9 cellular contexts compared by ENCODE assay signal in the genomic region with DNA sequence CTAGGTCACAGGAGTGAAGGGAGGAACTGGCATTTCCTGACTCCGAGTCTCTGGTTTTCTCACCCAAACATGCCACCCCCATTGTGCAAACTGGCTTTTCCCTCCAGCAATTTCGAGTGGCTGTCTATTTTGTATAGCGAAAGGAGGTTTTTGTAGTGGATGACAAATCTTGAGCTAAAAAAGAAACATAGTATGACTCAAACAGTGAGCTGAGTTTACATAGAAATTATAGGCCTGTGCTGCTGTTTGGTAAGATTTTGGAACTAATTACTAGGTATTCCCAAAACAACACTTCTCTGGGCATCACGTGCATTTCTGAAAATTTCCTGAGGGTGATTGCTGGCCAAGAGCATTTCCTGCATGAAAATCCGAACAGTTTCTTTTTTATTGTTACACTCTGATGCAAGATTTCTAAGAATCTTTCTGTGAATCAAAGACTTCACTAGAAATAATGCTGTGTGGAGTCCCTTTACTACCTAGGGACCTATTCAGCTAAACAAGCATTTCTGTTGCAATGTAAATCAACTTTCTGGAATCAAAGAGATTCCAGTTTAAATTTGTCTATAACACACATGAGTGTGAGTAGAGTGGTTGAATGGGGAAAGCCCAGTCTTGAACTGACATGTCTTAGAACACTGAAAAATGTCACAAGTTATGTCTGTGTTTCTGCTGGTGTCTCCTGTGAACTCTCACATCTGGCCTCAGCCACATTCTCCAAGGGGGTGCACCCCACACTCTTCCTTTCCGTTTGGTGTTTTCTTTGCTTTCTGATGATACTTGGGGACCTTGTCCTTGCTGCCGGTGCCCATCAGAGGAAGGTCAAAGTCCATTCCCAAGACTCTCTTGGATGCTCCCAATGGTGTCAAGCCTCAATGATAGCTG. TPM values are rescaled to one million over a fixed set of nuclear protein-coding genes. Genes with fewer than 3 reads are reported as not detected.
DNase-seq lines count a peak whose midpoint lies in the region; ATAC-seq, FAIRE-seq and TF ChIP-seq lines count a peak whose summit lies in the region.
"Had no signal": no experiment of that assay in that cellular context is flagged by ENCODE, and none has a peak within 500 bp of the region (broad histone marks: within the 10 kb centered on the region; RNA-seq: fewer than 3 reads in every experiment).

No MANE protein-coding gene starts in this region.

- ATAC-seq in GM18909 (IDR thresholded peaks at IDR 0.05; ENCODE audit: poor library complexity, unreplicated experiment) (peak; percentile 73), HG02870 (IDR thresholded peaks at IDR 0.05; ENCODE audit: unreplicated experiment) (peak; percentile 72), GM12878 (peak; percentile 86)

- BruUV-seq in GM12878 (replicated peaks; lab: Mats Ljungman, UMichigan), result TSS peak; percentile 72

- H3K4me3 ChIP-seq in GM12878, result peak overlapping the region; percentile 12; the same call in 1 of the 2 replicates

- RAD21 ChIA-PET in GM12878 (lab: Charles Lee; ENCODE audit: unreplicated experiment), result interaction anchor here (0.7 to 4.1 kb wide), 12 partner anchors 15 to 127 kb away, joined by 3 to 59 read pairs (median 4); a partner anchor contains a TSS

- in situ Hi-C loops in GM12878 (cut with MboI), result no loop called here

- DNase-seq in GM12878 (ENCODE audit: low read depth, low spot score) (peak; percentile 82), NCI-H1436 (lab: John Stamatoyannopoulos, UW) (no peak), NCI-H1092 (lab: John Stamatoyannopoulos, UW) (no peak), NCI-H1105 (lab: John Stamatoyannopoulos, UW) (no peak)
- peak; percentile 7 to 43 for DNase-seq in stimulated activated CD4-positive, alpha-beta T cell treated with anti-CD3 and anti-CD28 coated beads, Interleukin-4, amount 100 ng/mL, for 48 hours (ENCODE audit: low read depth in 2 of 2)
- no peak for DNase-seq in effector CD4-positive, alpha-beta T cell

- CTCF ChIA-PET in GM12878 (lab: Yijun Ruan, JAX), result interaction anchor here (0.6 to 1.9 kb wide), 10 partner anchors 10 to 160 kb away, joined by 3 to 7 read pairs (median 3); a partner anchor contains a TSS

- peak; percentile 6; the same call in 1 of the 2 replicates for TF ChIP-seq RAD21 in GM12878 (IDR thresholded peaks at IDR 0.05; ENCODE audit: insufficient read depth, low read depth, low read length)

- SMC1A ChIA-PET in GM12878 (lab: Charles Lee; ENCODE audit: uncharacterized antibody, unreplicated experiment), result interaction anchor here (0.7 to 5.9 kb wide), 20 partner anchors 9 to 127 kb away, joined by 3 to 54 read pairs (median 4); a partner anchor contains a TSS

- peak overlapping the region; percentile 72 for H3K4me2 ChIP-seq in GM12878 (ENCODE audit: control insufficient read depth, insufficient read depth)

- H2AFZ ChIP-seq in GM12878 (ENCODE audit: control insufficient read depth, low read depth, low read length), result peak overlapping the region; percentile 46

- H3K4me1 ChIP-seq in GM12878 (ENCODE audit: control insufficient read depth, insufficient read depth, low read length), result peaks cover 14% of the 10 kb centered on the region

- H3K36me3 ChIP-seq in GM12878 (ENCODE audit: control insufficient read depth in 2 of 2, insufficient read depth in 2 of 2, low read length in 1 of 2), result no peaks in the 10 kb centered on the region; a peak in 1 of 4 replicates

- H3K9ac ChIP-seq in GM12878 (ENCODE audit: control insufficient read depth, insufficient read depth, low read length), result peak overlapping the region; percentile 33

- H4K20me1 ChIP-seq in GM12878 (ENCODE audit: control insufficient read depth, insufficient read depth), result no peaks in the 10 kb centered on the region

- H3K27me3 ChIP-seq in GM12878 (replicated peaks in 1 of 2; ENCODE audit: control insufficient read depth in 2 of 2, insufficient read depth in 2 of 2, low read length in 1 of 2), result no peaks in the 10 kb centered on the region

- TF ChIP-seq EP300 in GM12878 (IDR thresholded peaks at IDR 0.05; ENCODE audit: borderline replicate concordance in 1 of 2, control insufficient read depth in 1 of 2, low read depth in 2 of 2, low read length in 2 of 2), result peak; percentile 77 to 84; a peak in 3 of 4 replicates

- peak overlapping the region; percentile 90 for H3K27ac ChIP-seq in GM12878 (ENCODE audit: control insufficient read depth, insufficient read depth)
- H3K27ac ChIP-seq: epithelial cell of prostate had no signal

- under 1% methylated on average over 7 of the region's 7 CpGs for WGBS in GM12878 (ENCODE audit: insufficient coverage, insufficient replicate concordance, low lambda C conversion rate, missing lambda C conversion rate)

- intact Hi-C loops in GM12878 (cut with micrococcal nuclease; ENCODE audit: unreplicated experiment), result loop anchor here (1.0 to 2.0 kb wide), 3 partner anchors 33 to 98 kb away; a partner anchor contains a TSS

- POLR2A ChIA-PET in GM12878 (lab: Charles Lee), result interaction anchor here (0.7 to 3.9 kb wide), 7 partner anchors 15 to 123 kb away, joined by 3 to 32 read pairs (median 5); a partner anchor contains a TSS

- H3K79me2 ChIP-seq in GM12878 (ENCODE audit: control insufficient read depth, insufficient read depth, low read length), result no peaks in the 10 kb centered on the region

- TF ChIP-seq POLR2A in GM12878 (IDR thresholded peaks at IDR 0.05; ENCODE audit: low read depth, low read length), result no peak

- no peak for TF ChIP-seq CTCF in GM12878 (IDR thresholded peaks at IDR 0.05 in 2 of 3, conservative IDR thresholded peaks at IDR 0.05 in 1 of 3; ENCODE audit: control insufficient read depth in 2 of 3, extremely low read depth in 1 of 3, insufficient read depth in 1 of 3, low read depth in 3 of 3, low read length in 3 of 3)

- no peaks in the 10 kb centered on the region for H3K9me3 ChIP-seq in GM12878 (replicated peaks; ENCODE audit: control insufficient read depth, insufficient read depth, low read length)

- FAIRE-seq in GM12878 (lab: Jason Lieb, UNC), result peak; percentile 64

TF ChIP-seq in GM12878, 131 proteins besides CTCF, POLR2A, EP300 and RAD21 (continues in another document):
- TF ChIP-seq NR2C1 (IDR thresholded peaks at IDR 0.05) (no peak), MTA2 (IDR thresholded peaks at IDR 0.05; ENCODE audit: low read depth) (peak; percentile 78; the same call in 1 of the 2 replicates), STAT1 (conservative IDR thresholded peaks at IDR 0.05) (no peak), SRF (IDR thresholded peaks at IDR 0.05; ENCODE audit: low read depth in 2 of 2, low read length in 2 of 2) (0 out of 4 replicates have a peak, but pooled peaks of 1 of the 2 experiments have one; percentile 6), NFIC (IDR thresholded peaks at IDR 0.05; ENCODE audit: low read depth, low read length) (peak; percentile 91), BHLHE40 (IDR thresholded peaks at IDR 0.05; ENCODE audit: borderline replicate concordance in 1 of 2, low read depth in 2 of 2, low read length in 1 of 2) (peak; percentile 77 to 92; a peak in 3 of 4 replicates), SMARCA5 (IDR thresholded peaks at IDR 0.05) (peak; percentile 27; the same call in 1 of the 2 replicates), HDAC2 (IDR thresholded peaks at IDR 0.05) (no peak), DPF2 (IDR thresholded peaks at IDR 0.05) (peak; percentile 61; the same call in 1 of the 2 replicates), NFXL1 (IDR thresholded peaks at IDR 0.05; ENCODE audit: borderline replicate concordance) (no peak)
- TF ChIP-seq, protein P1, sequence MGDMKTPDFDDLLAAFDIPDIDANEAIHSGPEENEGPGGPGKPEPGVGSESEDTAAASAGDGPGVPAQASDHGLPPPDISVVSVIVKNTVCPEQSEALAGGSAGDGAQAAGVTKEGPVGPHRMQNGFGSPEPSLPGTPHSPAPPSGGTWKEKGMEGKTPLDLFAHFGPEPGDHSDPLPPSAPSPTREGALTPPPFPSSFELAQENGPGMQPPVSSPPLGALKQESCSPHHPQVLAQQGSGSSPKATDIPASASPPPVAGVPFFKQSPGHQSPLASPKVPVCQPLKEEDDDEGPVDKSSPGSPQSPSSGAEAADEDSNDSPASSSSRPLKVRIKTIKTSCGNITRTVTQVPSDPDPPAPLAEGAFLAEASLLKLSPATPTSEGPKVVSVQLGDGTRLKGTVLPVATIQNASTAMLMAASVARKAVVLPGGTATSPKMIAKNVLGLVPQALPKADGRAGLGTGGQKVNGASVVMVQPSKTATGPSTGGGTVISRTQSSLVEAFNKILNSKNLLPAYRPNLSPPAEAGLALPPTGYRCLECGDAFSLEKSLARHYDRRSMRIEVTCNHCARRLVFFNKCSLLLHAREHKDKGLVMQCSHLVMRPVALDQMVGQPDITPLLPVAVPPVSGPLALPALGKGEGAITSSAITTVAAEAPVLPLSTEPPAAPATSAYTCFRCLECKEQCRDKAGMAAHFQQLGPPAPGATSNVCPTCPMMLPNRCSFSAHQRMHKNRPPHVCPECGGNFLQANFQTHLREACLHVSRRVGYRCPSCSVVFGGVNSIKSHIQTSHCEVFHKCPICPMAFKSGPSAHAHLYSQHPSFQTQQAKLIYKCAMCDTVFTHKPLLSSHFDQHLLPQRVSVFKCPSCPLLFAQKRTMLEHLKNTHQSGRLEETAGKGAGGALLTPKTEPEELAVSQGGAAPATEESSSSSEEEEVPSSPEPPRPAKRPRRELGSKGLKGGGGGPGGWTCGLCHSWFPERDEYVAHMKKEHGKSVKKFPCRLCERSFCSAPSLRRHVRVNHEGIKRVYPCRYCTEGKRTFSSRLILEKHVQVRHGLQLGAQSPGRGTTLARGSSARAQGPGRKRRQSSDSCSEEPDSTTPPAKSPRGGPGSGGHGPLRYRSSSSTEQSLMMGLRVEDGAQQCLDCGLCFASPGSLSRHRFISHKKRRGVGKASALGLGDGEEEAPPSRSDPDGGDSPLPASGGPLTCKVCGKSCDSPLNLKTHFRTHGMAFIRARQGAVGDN (IDR thresholded peaks at IDR 0.05), result peak; percentile 36; the same call in 1 of the 2 replicates

RNA-seq across cellular contexts. Expression of a gene that starts 33.3 kb away (rescaled TPM):
- 289 and 314 TPM in 2 replicates for total RNA-seq in GM12878 (2013; cell fraction: nucleolus; rRNA removed)
- total RNA-seq in GM12878 (2014; rRNA removed) (54.7 and 57.5 TPM in 2 replicates), GM12878 (2014; rRNA removed; fragmentation: Illumina TruSeq; extraction: Trizol) (44.1 and 46.1 TPM in 2 replicates), GM12878 (2021) (94.7 and 96.7 TPM in 2 replicates)
- 14.1 TPM for polyA plus RNA-seq in GM12878 (2011; ENCODE audit: low read depth)
- polyA plus RNA-seq in GM12878 (2011; rRNA removed) (31.4 and 41.3 TPM in 2 replicates), GM12878 (2014; fragmentation: Illumina TruSeq; extraction: Trizol) (43.6 and 48.4 TPM in 2 replicates), GM12878 (2014; fragmentation: Nextera tagmentation; extraction: Ambion mirVana) (10 to 100 TPM in 1 of 2 experiments, 1 to 10 TPM in 1; 8.2 to 10.4 TPM), GM12878 (2014; rRNA removed) (48.2 and 56.5 TPM in 2 replicates), GM12878 (2016; fragmentation: Nextera tagmentation; extraction: Ambion mirVana) (10 to 100 TPM; 55.5 to 56.0 TPM)
- 22.3 and 23.6 TPM in 2 replicates for polyA plus RNA-seq in GM12878 (2011; cell fraction: cytosol; rRNA removed)
- 127 and 131 TPM in 2 replicates for polyA plus RNA-seq in GM12878 (2011; cell fraction: nucleus; rRNA removed)
- polyA plus RNA-seq in GM12878 (2012), result 24.5 and 32.2 TPM in 2 replicates
- polyA minus RNA-seq in GM12878 (2011; rRNA and poly(A)+ RNA removed), result 88.0 and 110 TPM in 2 replicates
- polyA minus RNA-seq in GM12878 (2011; cell fraction: cytosol; rRNA and poly(A)+ RNA removed), result 13.4 and 14.3 TPM in 2 replicates
- 88.4 and 117 TPM in 2 replicates for polyA minus RNA-seq in GM12878 (2011; cell fraction: nucleus; rRNA and poly(A)+ RNA removed)

Comparison
In these comparisons a context has a peak if more than half of its experiments do, and no peak if none do; other contexts are left out.
1. DNase-seq: peak in GM12878 (single experiment) and stimulated activated CD4-positive, alpha-beta T cell treated with anti-CD3 and anti-CD28 coated beads, Interleukin-4, amount 100 ng/mL, for 48 hours (2 of 2); none in effector CD4-positive, alpha-beta T cell (single experiment), NCI-H1436 (single experiment), NCI-H1092 (single experiment) and NCI-H1105 (single experiment).
2. Peak in every context shown above with its lines, with median percentiles within 50 percentile points of each other: ATAC-seq.